In the genomic region with DNA sequence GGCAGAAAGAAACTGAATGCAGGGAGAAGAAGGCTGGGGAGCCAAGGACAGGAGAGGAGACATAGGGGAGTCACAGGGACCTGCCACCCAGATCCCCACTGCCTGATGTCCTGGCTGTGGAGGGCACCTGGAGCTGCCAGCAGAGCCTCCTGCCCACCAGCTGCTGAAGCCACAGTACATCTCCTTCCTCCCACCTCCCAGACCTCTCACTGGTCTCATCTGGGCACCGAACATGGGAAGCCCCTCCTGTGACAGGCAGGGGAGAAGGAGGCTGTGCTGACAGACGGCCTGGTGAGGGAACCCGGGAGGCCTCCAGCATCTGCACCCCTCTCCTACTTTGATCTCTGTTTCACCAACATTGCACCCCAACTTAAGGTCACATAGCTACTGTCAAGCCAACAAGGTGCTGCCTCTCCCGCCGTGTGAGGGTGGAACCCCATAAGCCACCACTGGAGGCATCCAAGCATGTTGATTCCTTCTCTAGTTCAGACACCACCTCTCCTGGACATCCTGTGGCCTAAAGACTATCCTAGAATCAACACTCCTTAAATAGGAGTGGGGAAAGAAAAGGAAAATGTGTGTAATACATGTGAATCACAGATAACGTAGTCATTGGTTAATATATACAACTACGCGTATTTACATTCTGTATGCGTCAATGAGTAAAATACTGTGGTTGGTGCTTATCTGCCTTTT, we compare ENCODE assay signal across 8 cellular contexts. TPM values are rescaled to one million over a fixed set of nuclear protein-coding genes. Genes with fewer than 3 reads are reported as not detected.
DNase-seq lines count a peak whose midpoint lies in the region; ATAC-seq, FAIRE-seq and TF ChIP-seq lines count a peak whose summit lies in the region.

No MANE protein-coding gene starts in this region.

- peaks cover 28% of the 10 kb centered on the region for H3K36me3 Mint-ChIP-seq in CD8-positive, alpha-beta T cell
- H3K36me3 Mint-ChIP-seq in activated naive CD8-positive, alpha-beta T cell treated with anti-CD3 and anti-CD28 coated beads for 36 hours, result peaks cover 36% of the 10 kb centered on the region

- H3K4me1 Mint-ChIP-seq in CD8-positive, alpha-beta T cell (ENCODE audit: low read depth), result peaks cover 68% of the 10 kb centered on the region
- peaks cover 61% of the 10 kb centered on the region for H3K4me1 Mint-ChIP-seq in activated naive CD8-positive, alpha-beta T cell treated with anti-CD3 and anti-CD28 coated beads for 36 hours

- H4K20me1 ChIP-seq in MM.1S (ENCODE audit: insufficient read depth, low read length), result no peaks in the 10 kb centered on the region

- peaks cover 75% of the 10 kb centered on the region for H3K4me1 ChIP-seq in CD8-positive, alpha-beta T cell (ENCODE audit: insufficient read depth, low read length)
- H3K4me1 ChIP-seq in MM.1S (ENCODE audit: low read length) (peaks cover 49% of the 10 kb centered on the region), mononuclear cell (ENCODE audit: insufficient read depth, low read length) (peaks cover 77% of the 10 kb centered on the region)

- H3K9ac ChIP-seq in MM.1S (ENCODE audit: low read length), result peak overlapping the region; percentile 83

- no peaks in the 10 kb centered on the region for H3K27me3 ChIP-seq in CD8-positive, alpha-beta T cell (ENCODE audit: insufficient read depth, low read length)
- no peaks in the 10 kb centered on the region for H3K27me3 ChIP-seq in MM.1S (replicated peaks; ENCODE audit: insufficient read depth, low read length)
- H3K27me3 ChIP-seq in mononuclear cell (ENCODE audit: insufficient read depth, low read length), result no peaks in the 10 kb centered on the region

- intact Hi-C loops in CD8-positive, alpha-beta T cell (cut with DNase I, micrococcal nuclease), result loop anchor here (1.0 to 10.0 kb wide), 13 partner anchors 57 to 1318 kb away; partner anchors contain the start of genes FARP2 (in 2 of the 2), ING5 (in 2 of the 2), HDAC4 (in 1 of the 2) and MTERF4 (in 1 of the 2)

- peak overlapping the region; percentile 90 for H3K4me2 ChIP-seq in MM.1S (ENCODE audit: low read depth, low read length)

- FAIRE-seq in GM19239 (lab: Jason Lieb, UNC), result no peak

- H3F3A ChIP-seq in MM.1S (ENCODE audit: insufficient read depth, low read length), result peaks cover 37% of the 10 kb centered on the region

- no peaks in the 10 kb centered on the region for H3K9me3 Mint-ChIP-seq in CD8-positive, alpha-beta T cell
- H3K9me3 Mint-ChIP-seq in activated naive CD8-positive, alpha-beta T cell treated with anti-CD3 and anti-CD28 coated beads for 36 hours, result no peaks in the 10 kb centered on the region

- DNase-seq in CD8-positive, alpha-beta T cell, result peak in 3 of 7 experiments; percentile 39 to 50 (median 47)
- DNase-seq in MM.1S, result peak; percentile 29
- peak; percentile 52 for DNase-seq in activated naive CD8-positive, alpha-beta T cell treated with anti-CD3 and anti-CD28 coated beads for 36 hours
- DNase-seq in GM19239 (ENCODE audit: insufficient read length, low spot score), result no peak
- no peak for DNase-seq in A172 (ENCODE audit: low spot score)
- no peak for DNase-seq in OCI-M2 (lab: John Stamatoyannopoulos, UW; ENCODE audit: unreplicated experiment)

- H3K79me2 ChIP-seq in MM.1S (ENCODE audit: low read length), result peaks cover 66% of the 10 kb centered on the region

- peak overlapping the region; percentile 99 for H3K27ac Mint-ChIP-seq in CD8-positive, alpha-beta T cell
- peak overlapping the region; percentile 98 for H3K27ac Mint-ChIP-seq in activated naive CD8-positive, alpha-beta T cell treated with anti-CD3 and anti-CD28 coated beads for 36 hours

- no peaks in the 10 kb centered on the region for H3K36me3 ChIP-seq in CD8-positive, alpha-beta T cell (ENCODE audit: insufficient read depth, low read length)
- no peaks in the 10 kb centered on the region for H3K36me3 ChIP-seq in MM.1S (replicated peaks; ENCODE audit: insufficient read depth, low read length)

- H2AFZ ChIP-seq in MM.1S (ENCODE audit: low read length), result no peak overlapping the region

- CTCF ChIA-PET in CD8-positive, alpha-beta T cell (lab: Charles Lee), result interaction anchor here (0.6 to 4.1 kb wide), 6 partner anchors 15 to 785 kb away, joined by 3 to 37 read pairs (median 20); partner anchors contain the start of gene CAPN10

- POLR2A ChIA-PET in CD8-positive, alpha-beta T cell (lab: Charles Lee), result interaction anchor here (1.2 to 5.2 kb wide), 4 partner anchors 13 to 58 kb away, joined by 3 to 88 read pairs (median 13); partner anchors contain the start of gene CAPN10

- H3K4me3 ChIP-seq in CD8-positive, alpha-beta T cell (ENCODE audit: low read depth, low read length), result peak overlapping the region; percentile 61
- H3K4me3 ChIP-seq in MM.1S (ENCODE audit: low read length) (peak overlapping the region; percentile 65), mononuclear cell (ENCODE audit: low read length) (peak overlapping the region; percentile 32)

- H3K4me3 Mint-ChIP-seq in CD8-positive, alpha-beta T cell, result peak overlapping the region; percentile 94
- peak overlapping the region; percentile 92 for H3K4me3 Mint-ChIP-seq in activated naive CD8-positive, alpha-beta T cell treated with anti-CD3 and anti-CD28 coated beads for 36 hours

- peak overlapping the region; percentile 79 for H3K27ac ChIP-seq in CD8-positive, alpha-beta T cell (ENCODE audit: low read depth, low read length)
- H3K27ac ChIP-seq in MM.1S (ENCODE audit: low read length), result peak overlapping the region; percentile 99

- ATAC-seq in CD8-positive, alpha-beta T cell, result no peak
- no peak for ATAC-seq in GM19452 (IDR thresholded peaks at IDR 0.05; ENCODE audit: unreplicated experiment)

- H3K9me3 ChIP-seq in CD8-positive, alpha-beta T cell (ENCODE audit: low read length), result no peaks in the 10 kb centered on the region
- H3K9me3 ChIP-seq in MM.1S (replicated peaks; ENCODE audit: insufficient read depth, low read length) (no peaks in the 10 kb centered on the region), mononuclear cell (ENCODE audit: low read depth, low read length) (no peaks in the 10 kb centered on the region)

- no peaks in the 10 kb centered on the region for H3K27me3 Mint-ChIP-seq in CD8-positive, alpha-beta T cell (ENCODE audit: low read depth)
- H3K27me3 Mint-ChIP-seq in activated naive CD8-positive, alpha-beta T cell treated with anti-CD3 and anti-CD28 coated beads for 36 hours, result no peaks in the 10 kb centered on the region

- H3K9me2 ChIP-seq in MM.1S (replicated peaks; ENCODE audit: insufficient read depth, low read length), result no peaks in the 10 kb centered on the region

- TF ChIP-seq CTCF in CD8-positive, alpha-beta T cell (IDR thresholded peaks at IDR 0.05), result no peak
- TF ChIP-seq CTCF in MM.1S (IDR thresholded peaks at IDR 0.05; ENCODE audit: low read length), result no peak; the same call in 1 of the 2 replicates

RNA-seq across cellular contexts. Expression of gene RNPEPL1, which starts 3.6 kb away (rescaled TPM):
- 10 to 100 TPM; 73.3 to 75.0 TPM for total RNA-seq in CD8-positive, alpha-beta T cell
- total RNA-seq in activated naive CD8-positive, alpha-beta T cell treated with anti-CD3 and anti-CD28 coated beads for 36 hours, result 10 to 100 TPM; 33.8 to 37.2 TPM
- total RNA-seq in mononuclear cell, result 41.1 TPM
- 13.5 and 19.8 TPM in 2 replicates for total RNA-seq in A172 (2014; rRNA removed; shearing (Covaris generic))

RNA-seq across cellular contexts. Expression of gene DUSP28, which starts 4.6 kb away (rescaled TPM):
- total RNA-seq in CD8-positive, alpha-beta T cell, result 10 to 100 TPM; 16.4 to 17.3 TPM
- total RNA-seq in activated naive CD8-positive, alpha-beta T cell treated with anti-CD3 and anti-CD28 coated beads for 36 hours, result 1 to 10 TPM; 6.7 to 6.9 TPM
- 12.1 TPM for total RNA-seq in mononuclear cell
- 12.3 and 12.6 TPM in 2 replicates for total RNA-seq in A172 (2014; rRNA removed; shearing (Covaris generic))

RNA-seq across cellular contexts. Expression of gene ANKMY1, which starts 6.9 kb away (rescaled TPM):
- 10 to 100 TPM; 23.4 to 23.9 TPM for total RNA-seq in CD8-positive, alpha-beta T cell
- total RNA-seq in activated naive CD8-positive, alpha-beta T cell treated with anti-CD3 and anti-CD28 coated beads for 36 hours, result 10 to 100 TPM; 13.3 to 15.9 TPM
- 24.1 TPM for total RNA-seq in mononuclear cell
- 8.0 and 8.9 TPM in 2 replicates for total RNA-seq in A172 (2014; rRNA removed; shearing (Covaris generic))

RNA-seq across cellular contexts. Expression of gene CAPN10, which starts 21.8 kb away (rescaled TPM):
- total RNA-seq in CD8-positive, alpha-beta T cell, result 10 to 100 TPM; 65.9 to 68.9 TPM
- total RNA-seq in activated naive CD8-positive, alpha-beta T cell treated with anti-CD3 and anti-CD28 coated beads for 36 hours, result 10 to 100 TPM; 30.1 to 32.3 TPM
- 18.2 TPM for total RNA-seq in mononuclear cell
- total RNA-seq in A172 (2014; rRNA removed; shearing (Covaris generic)), result 15.4 and 22.2 TPM in 2 replicates

Comparison
In these comparisons a context has a peak if more than half of its experiments do, and no peak if none do; other contexts are left out.
1. DNase-seq: peak in MM.1S (single experiment) and activated naive CD8-positive, alpha-beta T cell treated with anti-CD3 and anti-CD28 coated beads for 36 hours (single experiment); none in GM19239 (single experiment), A172 (single experiment) and OCI-M2 (single experiment).
2. Peak in every context shown above with its lines, with median percentiles within 50 percentile points of each other: H3K4me3 ChIP-seq.